ENCODE assay signal across 6 cellular contexts in the genomic region with DNA sequence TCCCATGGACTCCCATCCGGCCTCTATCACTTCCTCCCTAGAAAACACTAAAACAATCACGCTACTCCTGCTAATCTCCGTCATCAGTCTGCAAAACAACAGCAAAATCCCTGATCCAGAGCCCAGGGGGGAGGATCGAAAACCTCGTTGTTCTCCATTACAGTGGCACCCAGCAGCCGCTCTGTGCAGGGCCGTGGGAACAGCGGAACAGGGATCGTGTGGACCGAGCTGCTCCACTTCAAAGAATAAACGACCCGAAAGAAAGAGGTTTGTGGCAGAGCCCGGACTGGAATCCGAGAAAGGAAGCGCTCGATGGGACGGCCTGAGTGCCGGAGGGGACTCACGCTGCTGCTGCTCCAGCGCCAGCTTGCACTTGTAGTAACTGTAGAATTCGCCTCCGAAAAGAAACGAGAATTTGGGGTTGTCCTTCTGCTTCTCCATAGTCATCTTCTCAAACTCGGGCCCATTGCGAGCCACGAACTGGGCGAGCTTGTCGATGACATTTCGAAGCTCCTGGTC. TPM values are rescaled to one million over a fixed set of nuclear protein-coding genes. Genes with fewer than 3 reads are reported as not detected.
DNase-seq lines count a peak whose midpoint lies in the region; ATAC-seq and TF ChIP-seq lines count a peak whose summit lies in the region.

No MANE protein-coding gene starts in this region.

- H3K27ac ChIP-seq in MM.1S (ENCODE audit: low read length) (peak overlapping the region; percentile 47; the same call in 1 of the 2 replicates), epithelial cell of prostate (peak overlapping the region; percentile 72)

- peaks cover 35 to 74% of the 10 kb centered on the region in 2 donors for H3K4me1 Mint-ChIP-seq in stimulated activated naive B cell treated with anti-CD40 and anti-IgM and Interleukin-4, amounts not matched to agents 10 μg/mL and 1 μg/mL and 100 μg/mL, for 72 hours

- no peaks in the 10 kb centered on the region; the same call in 1 of the 2 replicates for H3F3A ChIP-seq in MM.1S (ENCODE audit: insufficient read depth, low read length)

- H3K4me3 ChIP-seq in MM.1S (ENCODE audit: low read length) = peak overlapping the region; percentile 81

- peaks cover 10% of the 10 kb centered on the region for H3K4me1 ChIP-seq in MM.1S (ENCODE audit: low read length)

- H3K27ac Mint-ChIP-seq in stimulated activated naive B cell treated with anti-CD40 and anti-IgM and Interleukin-4, amounts not matched to agents 10 μg/mL and 1 μg/mL and 100 μg/mL, for 72 hours = peak overlapping the region; percentile 96

- H3K4me3 Mint-ChIP-seq in stimulated activated naive B cell treated with anti-CD40 and anti-IgM and Interleukin-4, amounts not matched to agents 10 μg/mL and 1 μg/mL and 100 μg/mL, for 72 hours = peak overlapping the region; percentile 91 to 92

- peak; percentile 26 for DNase-seq in GM13977 (ENCODE audit: low spot score)
- DNase-seq in MM.1S = peak; percentile 44
- no peak for DNase-seq in epithelial cell of prostate (ENCODE audit: low read depth, low spot score)
- no peak for DNase-seq in stimulated activated naive B cell treated with anti-CD40 and anti-IgM and Interleukin-4, amounts not matched to agents 10 μg/mL and 1 μg/mL and 100 μg/mL, for 72 hours
- no peak for DNase-seq in cerebellum (ENCODE audit: low spot score)

- TF ChIP-seq CTCF in GM13977 (IDR thresholded peaks at IDR 0.05; ENCODE audit: extremely low read depth, insufficient read depth, missing control alignments) (no peak), MM.1S (IDR thresholded peaks at IDR 0.05; ENCODE audit: low read length) (no peak)

- H2AFZ ChIP-seq in MM.1S (ENCODE audit: low read length) = peak overlapping the region; percentile 57

- H3K79me2 ChIP-seq in MM.1S (ENCODE audit: low read length) = peaks cover 81% of the 10 kb centered on the region

- H3K36me3 ChIP-seq in MM.1S (replicated peaks; ENCODE audit: insufficient read depth, low read length) = 0 out of 2 replicates have a peak, but pooled peaks cover 5% of the 10 kb centered on the region

- H3K9me2 ChIP-seq in MM.1S (replicated peaks; ENCODE audit: insufficient read depth, low read length) = no peaks in the 10 kb centered on the region

- no peaks in the 10 kb centered on the region for H3K27me3 ChIP-seq in MM.1S (replicated peaks; ENCODE audit: insufficient read depth, low read length)

- peaks cover 38 to 46% of the 10 kb centered on the region in 2 donors for H3K36me3 Mint-ChIP-seq in stimulated activated naive B cell treated with anti-CD40 and anti-IgM and Interleukin-4, amounts not matched to agents 10 μg/mL and 1 μg/mL and 100 μg/mL, for 72 hours

- ATAC-seq in stimulated activated naive B cell treated with anti-CD40 and anti-IgM and Interleukin-4, amounts not matched to agents 10 μg/mL and 1 μg/mL and 100 μg/mL, for 72 hours (replicated peaks) = peak in 1 of 2 donors; percentile 1
- ATAC-seq in HG03469 (IDR thresholded peaks at IDR 0.05; ENCODE audit: unreplicated experiment) = no peak

- no peaks in the 10 kb centered on the region for H3K9me3 Mint-ChIP-seq in stimulated activated naive B cell treated with anti-CD40 and anti-IgM and Interleukin-4, amounts not matched to agents 10 μg/mL and 1 μg/mL and 100 μg/mL, for 72 hours

- no peaks in the 10 kb centered on the region for H3K9me3 ChIP-seq in MM.1S (replicated peaks; ENCODE audit: insufficient read depth, low read length)

- peak overlapping the region; percentile 79 for H3K4me2 ChIP-seq in MM.1S (ENCODE audit: low read depth, low read length)

- 0 out of 2 replicates have a peak, but pooled peaks cover 4% of the 10 kb centered on the region for H4K20me1 ChIP-seq in MM.1S (ENCODE audit: insufficient read depth, low read length)

- H3K9ac ChIP-seq in MM.1S (ENCODE audit: low read length) = peak overlapping the region; percentile 88

- in situ Hi-C loops in GM13977 (cut with MboI; ENCODE audit: low pct_unique_long_range_greater_than_20kb, low sequenced_read_pairs, unreplicated experiment) = no loop called here

- no peaks in the 10 kb centered on the region for H3K27me3 Mint-ChIP-seq in stimulated activated naive B cell treated with anti-CD40 and anti-IgM and Interleukin-4, amounts not matched to agents 10 μg/mL and 1 μg/mL and 100 μg/mL, for 72 hours

RNA-seq across cellular contexts. Expression of gene CHERP, which starts 0.7 kb away (rescaled TPM):
- total RNA-seq in cerebellum = 12.8 TPM

RNA-seq across cellular contexts. Expression of gene SLC35E1, which starts 30.6 kb away (rescaled TPM):
- 29.9 TPM for total RNA-seq in cerebellum

RNA-seq across cellular contexts. Expression of gene C19orf44, which starts 45.4 kb away (rescaled TPM):
- 5.6 TPM for total RNA-seq in cerebellum

RNA-seq across cellular contexts. Expression of gene CALR3, which starts 45.6 kb away (rescaled TPM):
- not detected for total RNA-seq in cerebellum

Comparison
In these comparisons a context has a peak if more than half of its experiments do, and no peak if none do; other contexts are left out.
1. DNase-seq: peak in GM13977 (single experiment) and MM.1S (single experiment); none in epithelial cell of prostate (single experiment), stimulated activated naive B cell treated with anti-CD40 and anti-IgM and Interleukin-4, amounts not matched to agents 10 μg/mL and 1 μg/mL and 100 μg/mL, for 72 hours (single experiment) and cerebellum (single experiment).